Comparison of ENCODE assay signal across 2 cellular contexts in the genomic region with DNA sequence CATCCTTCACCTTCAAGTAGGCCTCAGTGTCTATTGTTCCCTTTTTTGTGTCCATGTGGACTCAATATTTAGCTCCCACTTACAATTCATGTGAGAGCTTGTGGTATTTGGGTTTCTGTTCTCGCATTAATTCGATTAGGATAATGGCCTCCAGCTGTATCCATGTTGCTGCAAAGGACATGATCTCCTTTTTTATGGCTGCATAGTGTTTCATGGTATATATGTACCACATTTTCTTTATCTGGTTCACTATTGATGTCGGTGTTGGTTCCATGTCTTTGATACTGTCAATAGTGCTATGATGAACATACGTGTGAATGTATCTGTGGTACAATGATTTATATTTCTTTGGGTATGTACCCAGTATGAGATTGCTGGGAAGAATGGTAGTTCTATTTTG.
A peak's percentile ranks its signal among the peaks of the same experiment; 100 is the strongest.
TF ChIP-seq lines count a peak whose summit lies in the region.

No MANE protein-coding gene starts in this region.

TF ChIP-seq in HEK293, 187 proteins besides CTCF, POLR2A, EP300 and RAD21:
- TF ChIP-seq ZNF146 (tag by site-specific recombination; IDR thresholded peaks at IDR 0.05) = peak; percentile 63; the same call in 1 of the 2 replicates
- TF ChIP-seq, protein P1, sequence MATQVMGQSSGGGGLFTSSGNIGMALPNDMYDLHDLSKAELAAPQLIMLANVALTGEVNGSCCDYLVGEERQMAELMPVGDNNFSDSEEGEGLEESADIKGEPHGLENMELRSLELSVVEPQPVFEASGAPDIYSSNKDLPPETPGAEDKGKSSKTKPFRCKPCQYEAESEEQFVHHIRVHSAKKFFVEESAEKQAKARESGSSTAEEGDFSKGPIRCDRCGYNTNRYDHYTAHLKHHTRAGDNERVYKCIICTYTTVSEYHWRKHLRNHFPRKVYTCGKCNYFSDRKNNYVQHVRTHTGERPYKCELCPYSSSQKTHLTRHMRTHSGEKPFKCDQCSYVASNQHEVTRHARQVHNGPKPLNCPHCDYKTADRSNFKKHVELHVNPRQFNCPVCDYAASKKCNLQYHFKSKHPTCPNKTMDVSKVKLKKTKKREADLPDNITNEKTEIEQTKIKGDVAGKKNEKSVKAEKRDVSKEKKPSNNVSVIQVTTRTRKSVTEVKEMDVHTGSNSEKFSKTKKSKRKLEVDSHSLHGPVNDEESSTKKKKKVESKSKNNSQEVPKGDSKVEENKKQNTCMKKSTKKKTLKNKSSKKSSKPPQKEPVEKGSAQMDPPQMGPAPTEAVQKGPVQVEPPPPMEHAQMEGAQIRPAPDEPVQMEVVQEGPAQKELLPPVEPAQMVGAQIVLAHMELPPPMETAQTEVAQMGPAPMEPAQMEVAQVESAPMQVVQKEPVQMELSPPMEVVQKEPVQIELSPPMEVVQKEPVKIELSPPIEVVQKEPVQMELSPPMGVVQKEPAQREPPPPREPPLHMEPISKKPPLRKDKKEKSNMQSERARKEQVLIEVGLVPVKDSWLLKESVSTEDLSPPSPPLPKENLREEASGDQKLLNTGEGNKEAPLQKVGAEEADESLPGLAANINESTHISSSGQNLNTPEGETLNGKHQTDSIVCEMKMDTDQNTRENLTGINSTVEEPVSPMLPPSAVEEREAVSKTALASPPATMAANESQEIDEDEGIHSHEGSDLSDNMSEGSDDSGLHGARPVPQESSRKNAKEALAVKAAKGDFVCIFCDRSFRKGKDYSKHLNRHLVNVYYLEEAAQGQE (tag by site-specific recombination; IDR thresholded peaks at IDR 0.05) = no peak
- TF ChIP-seq ZNF791 (tag by site-specific recombination; IDR thresholded peaks at IDR 0.05) = no peak
- TF ChIP-seq ZNF416 (tag by site-specific recombination; IDR thresholded peaks at IDR 0.05) = no peak

TF ChIP-seq in H1, 55 proteins besides CTCF, POLR2A, EP300 and RAD21:
- 0 out of 2 replicates have a peak, but pooled peaks have one; percentile 40 for TF ChIP-seq KDM1A (IDR thresholded peaks at IDR 0.05; ENCODE audit: borderline replicate concordance, low read length)
- TF ChIP-seq, protein P2, sequence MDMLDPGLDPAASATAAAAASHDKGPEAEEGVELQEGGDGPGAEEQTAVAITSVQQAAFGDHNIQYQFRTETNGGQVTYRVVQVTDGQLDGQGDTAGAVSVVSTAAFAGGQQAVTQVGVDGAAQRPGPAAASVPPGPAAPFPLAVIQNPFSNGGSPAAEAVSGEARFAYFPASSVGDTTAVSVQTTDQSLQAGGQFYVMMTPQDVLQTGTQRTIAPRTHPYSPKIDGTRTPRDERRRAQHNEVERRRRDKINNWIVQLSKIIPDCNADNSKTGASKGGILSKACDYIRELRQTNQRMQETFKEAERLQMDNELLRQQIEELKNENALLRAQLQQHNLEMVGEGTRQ (IDR thresholded peaks at IDR 0.05; ENCODE audit: low read length) = no peak
